ENCODE assay signal across 17 cellular contexts in genomic region chr15:74025436-74025835, GRCh38. TPM values are rescaled to one million over a fixed set of nuclear protein-coding genes. Genes with fewer than 3 reads are reported as not detected.
A peak's percentile ranks its signal among the peaks of the same experiment; 100 is the strongest.
DNase-seq lines count a peak whose midpoint lies in the region; ATAC-seq and TF ChIP-seq lines count a peak whose summit lies in the region.
"Had no signal": no experiment of that assay in that cellular context is flagged by ENCODE, and none has a peak within 500 bp of the region (broad histone marks: within the 10 kb centered on the region; RNA-seq: fewer than 3 reads in every experiment).

No MANE protein-coding gene starts in this region.

- peaks cover 76% of the 10 kb centered on the region for H3K36me3 Mint-ChIP-seq in activated T-cell treated with anti-CD3 and anti-CD28 coated beads, Interleukin-2, amount 50 U/mL, for 24 hours (ENCODE audit: low read depth)
- H3K36me3 Mint-ChIP-seq in activated T-cell treated with anti-CD3 and anti-CD28 coated beads, Interleukin-2, amount 50 U/mL, for 72 hours (ENCODE audit: insufficient read depth in 2 of 2) = peaks cover 8 to 11% of the 10 kb centered on the region in 2 donors

- H3K4me3 Mint-ChIP-seq in activated T-cell treated with anti-CD3 and anti-CD28 coated beads, Interleukin-2, amount 50 U/mL, for 24 hours = no peak overlapping the region
- no peak overlapping the region for H3K4me3 Mint-ChIP-seq in activated T-cell treated with anti-CD3 and anti-CD28 coated beads, Interleukin-2, amount 50 U/mL, for 72 hours
- H3K4me3 Mint-ChIP-seq: memory B cell had no signal

- H3K27me3 Mint-ChIP-seq in activated T-cell treated with anti-CD3 and anti-CD28 coated beads, Interleukin-2, amount 50 U/mL, for 24 hours = no peaks in the 10 kb centered on the region
- H3K27me3 Mint-ChIP-seq in activated T-cell treated with anti-CD3 and anti-CD28 coated beads, Interleukin-2, amount 50 U/mL, for 72 hours (ENCODE audit: low read depth) = no peaks in the 10 kb centered on the region
- H3K27me3 Mint-ChIP-seq: memory B cell had no signal

- H3K9me3 ChIP-seq in osteoblast (ENCODE audit: low read depth, low read length) (no peaks in the 10 kb centered on the region), uterus (no peaks in the 10 kb centered on the region), Peyer's patch (no peaks in the 10 kb centered on the region)
- H3K9me3 ChIP-seq: A549, ascending aorta had no signal

- H3K4me2 ChIP-seq in osteoblast (ENCODE audit: insufficient read depth, low read length) = peak overlapping the region; percentile 2
- H3K4me2 ChIP-seq: A549 had no signal

- peaks cover 16% of the 10 kb centered on the region for H3K4me1 ChIP-seq in osteoblast (ENCODE audit: insufficient read depth, low read length)
- peaks cover 0 to 7% of the 10 kb centered on the region in 2 donors for H3K4me1 ChIP-seq in uterus
- H3K4me1 ChIP-seq in Peyer's patch = no peaks in the 10 kb centered on the region
- H3K4me1 ChIP-seq: A549, ascending aorta had no signal

- H2AFZ ChIP-seq in osteoblast (ENCODE audit: low read length) = no peak overlapping the region

- peak overlapping the region; percentile 36 for H3K27ac Mint-ChIP-seq in activated T-cell treated with anti-CD3 and anti-CD28 coated beads, Interleukin-2, amount 50 U/mL, for 24 hours
- H3K27ac Mint-ChIP-seq in activated T-cell treated with anti-CD3 and anti-CD28 coated beads, Interleukin-2, amount 50 U/mL, for 72 hours = no peak overlapping the region
- H3K27ac Mint-ChIP-seq: memory B cell had no signal

- TF ChIP-seq CTCF in osteoblast (IDR thresholded peaks at IDR 0.05; ENCODE audit: extremely low read depth, low read depth, low read length) (no peak), uterus (IDR thresholded peaks at IDR 0.05) (no peak), Peyer's patch (IDR thresholded peaks at IDR 0.05) (no peak)

- H3K4me3 ChIP-seq in osteoblast (ENCODE audit: insufficient read depth, low read length) (no peak overlapping the region), uterus (no peak overlapping the region), Peyer's patch (no peak overlapping the region)
- H3K4me3 ChIP-seq: A549, ascending aorta had no signal

- peaks cover 55% of the 10 kb centered on the region for H3K79me2 ChIP-seq in osteoblast (ENCODE audit: insufficient read depth, low read length)

- no peak for ATAC-seq in activated T-cell treated with anti-CD3 and anti-CD28 coated beads, Interleukin-2, amount 50 U/mL, for 72 hours (replicated peaks in 1 of 2)
- ATAC-seq: A549 had no signal

- no peaks in the 10 kb centered on the region for H3K9me3 Mint-ChIP-seq in activated T-cell treated with anti-CD3 and anti-CD28 coated beads, Interleukin-2, amount 50 U/mL, for 24 hours
- H3K9me3 Mint-ChIP-seq in activated T-cell treated with anti-CD3 and anti-CD28 coated beads, Interleukin-2, amount 50 U/mL, for 72 hours = no peaks in the 10 kb centered on the region
- H3K9me3 Mint-ChIP-seq: memory B cell had no signal

- DNase-seq in activated T-cell treated with anti-CD3 and anti-CD28 coated beads, Interleukin-2, amount 50 U/mL, for 24 hours = no peak
- no peak for DNase-seq in activated T-cell treated with anti-CD3 and anti-CD28 coated beads, Interleukin-2, amount 50 U/mL, for 72 hours
- DNase-seq in GM03348 (ENCODE audit: low spot score) (peak; percentile 42), dermis blood vessel endothelial cell (peak; percentile 78), osteoblast (ENCODE audit: insufficient read length, low spot score, missing footprints) (peak; percentile 92), NCI-H1694 treated with DMSO at 0.1 percent for 48 hours (lab: John Stamatoyannopoulos, UW) (no peak), uterus (no peak), Peyer's patch (no peak)
- DNase-seq: activated CD4-positive, alpha-beta T cell treated with anti-CD3 and anti-CD28 coated beads, Interleukin-2, amount 50 U/mL, for 1 hour; activated naive CD4-positive, alpha-beta T cell treated with Interleukin-2 at 50 U/mL for 16 hours; C1 segment of cervical spinal cord; NCI-H1436 treated with DMSO at 0.1 percent for 48 hours; NCI-H526 treated with DMSO at 0.1 percent for 48 hours had no signal

- H3K27ac ChIP-seq in osteoblast (ENCODE audit: low read depth, low read length) (peak overlapping the region; percentile 23), uterus (peak overlapping the region in 1 of 2 donors; percentile 10), Peyer's patch (no peak overlapping the region)
- H3K27ac ChIP-seq: A549 had no signal

- peaks cover 6% of the 10 kb centered on the region for H3K4me1 Mint-ChIP-seq in activated T-cell treated with anti-CD3 and anti-CD28 coated beads, Interleukin-2, amount 50 U/mL, for 24 hours (ENCODE audit: low read depth)
- peaks cover 8% of the 10 kb centered on the region for H3K4me1 Mint-ChIP-seq in activated T-cell treated with anti-CD3 and anti-CD28 coated beads, Interleukin-2, amount 50 U/mL, for 72 hours (ENCODE audit: low read depth)

- H4K20me1 ChIP-seq in osteoblast (ENCODE audit: insufficient read depth, low read length) = peaks cover 49% of the 10 kb centered on the region

- no peak for TF ChIP-seq POLR2A in uterus (IDR thresholded peaks at IDR 0.05)
- TF ChIP-seq POLR2A in Peyer's patch (IDR thresholded peaks at IDR 0.05) = no peak

- intact Hi-C loops in uterus (cut with DNase I; ENCODE audit: low total_unique reads) = no loop called here

- no peaks in the 10 kb centered on the region for H3K27me3 ChIP-seq in osteoblast (ENCODE audit: insufficient read depth, low read length)
- H3K27me3 ChIP-seq in uterus = no peaks in the 10 kb centered on the region
- no peaks in the 10 kb centered on the region for H3K27me3 ChIP-seq in Peyer's patch
- H3K27me3 ChIP-seq: ascending aorta had no signal

- peaks cover 77% of the 10 kb centered on the region for H3K36me3 ChIP-seq in osteoblast (ENCODE audit: insufficient read depth, low read length)
- no peaks in the 10 kb centered on the region for H3K36me3 ChIP-seq in uterus
- peaks cover 0 to 58% (median 4%) of the 10 kb centered on the region in 3 donors for H3K36me3 ChIP-seq in Peyer's patch

RNA-seq across cellular contexts. Expression of gene PML, which starts 30.9 kb away (rescaled TPM):
- total RNA-seq in activated T-cell treated with anti-CD3 and anti-CD28 coated beads, Interleukin-2, amount 50 U/mL, for 72 hours = 10 to 100 TPM; 70.9 to 71.6 TPM
- total RNA-seq in dermis blood vessel endothelial cell (95.5 and 176 TPM in 2 replicates), osteoblast (46.7 and 50.7 TPM in 2 replicates), uterus (100 to 1,000 TPM in 2 of 4 donors, 10 to 100 TPM in 2; 39.0 to 118 (median 78.3) TPM), Peyer's patch (100 to 1,000 TPM in 1 of 4 donors, 10 to 100 TPM in 3; 52.4 to 116 (median 82.9) TPM)

RNA-seq across cellular contexts. Expression of gene STOML1, which starts 33.3 kb away (rescaled TPM):
- 10 to 100 TPM in 1 of 2 donors, 1 to 10 TPM in 1; 7.2 to 15.1 TPM for total RNA-seq in activated T-cell treated with anti-CD3 and anti-CD28 coated beads, Interleukin-2, amount 50 U/mL, for 72 hours
- total RNA-seq in dermis blood vessel endothelial cell (19.9 and 22.3 TPM in 2 replicates), osteoblast (14.1 and 15.0 TPM in 2 replicates), uterus (10 to 100 TPM in 2 of 4 donors, 1 to 10 TPM in 2; 4.4 to 16.6 (median 8.3) TPM), Peyer's patch (10 to 100 TPM in 3 of 4 donors, not detected in 1; 10.9 to 24.5 (median 13.5) TPM)

RNA-seq across cellular contexts. Expression of gene GOLGA6A, which starts 56.9 kb away (rescaled TPM):
- under 1 TPM; 0.46 to 0.53 TPM for total RNA-seq in activated T-cell treated with anti-CD3 and anti-CD28 coated beads, Interleukin-2, amount 50 U/mL, for 72 hours
- total RNA-seq in dermis blood vessel endothelial cell = not detected in 2 replicates
- total RNA-seq in osteoblast = under 0.01 TPM in 1 of 2 replicates, not detected in the other
- total RNA-seq in uterus = under 1 TPM in 1 of 4 donors, not detected in 3; 0.58 TPM
- under 1 TPM in 1 of 4 donors, not detected in 3; 0.38 TPM for total RNA-seq in Peyer's patch
- total RNA-seq: ascending aorta, myocyte had no signal

Comparison
In these comparisons a context has a peak if more than half of its experiments do, and no peak if none do; other contexts are left out.
1. DNase-seq: peak in GM03348 (single experiment), dermis blood vessel endothelial cell (single experiment) and osteoblast (single experiment); none in activated T-cell treated with anti-CD3 and anti-CD28 coated beads, Interleukin-2, amount 50 U/mL, for 24 hours (single experiment), activated T-cell treated with anti-CD3 and anti-CD28 coated beads, Interleukin-2, amount 50 U/mL, for 72 hours (0 of 2), NCI-H1694 treated with DMSO at 0.1 percent for 48 hours (single experiment), uterus (0 of 2) and Peyer's patch (0 of 3).